Comparison of ENCODE assay signal across 29 cellular contexts in genomic region chr1:106681939-106682522, GRCh38.
"Had no signal": no experiment of that assay in that cellular context is flagged by ENCODE, and none has a peak within 500 bp of the region (broad histone marks: within the 10 kb centered on the region; RNA-seq: fewer than 3 reads in every experiment).

No MANE protein-coding gene starts in this region.

- H3K9me3 ChIP-seq: ascending aorta, MG63, SJCRH30 had no signal

- FAIRE-seq: TTC549 had no signal

- H3K4me1 ChIP-seq: ascending aorta, SJCRH30 had no signal

- H3K27me3 ChIP-seq: ascending aorta, cardiac muscle cell, MG63, SJCRH30 had no signal

- H3K36me3 ChIP-seq: ascending aorta, cardiac muscle cell, MG63, SJCRH30 had no signal

- H3K4me3 ChIP-seq: ascending aorta, cardiac muscle cell, MG63, SJCRH30, SK-N-MC had no signal

- ATAC-seq: activated CD8-positive, alpha-beta T cell treated with anti-CD3 and anti-CD28 coated beads for 36 hours; Panc1 had no signal

- H3K27ac ChIP-seq: ascending aorta, cardiac muscle cell, SJCRH30, SK-N-MC had no signal

- DNase-seq: activated CD4-positive, alpha-beta T cell treated with anti-CD3 and anti-CD28 coated beads, Interleukin-2, amount 10 ng/mL, durations not matched to agents 24 days and 14 days; activated CD4-positive, alpha-beta T cell treated with anti-CD3 and anti-CD28 coated beads, Interleukin-2, amount 50 U/mL, for 4 hours; activated CD4-positive, CD25-positive, alpha-beta regulatory T cell; activated CD8-positive, alpha-beta T cell treated with anti-CD3 and anti-CD28 coated beads for 36 hours; activated gamma-delta T cell; activated naive CD4-positive, alpha-beta T cell treated with Interleukin-2 at 50 U/mL for 16 hours; activated naive CD8-positive, alpha-beta T cell treated with anti-CD3 and anti-CD28 coated beads, Interleukin-2, amount 10 ng/mL, durations not matched to agents 7 days and 5 days; activated T-cell treated with anti-CD3 and anti-CD28 coated beads, Interleukin-2, amount 50 U/mL, for 1 hour; amygdala; Kasumi-1; KG1; MG63; NCI-H1048; NCI-H1105 treated with DMSO at 0.1 percent for 48 hours; NCI-H1436; NCI-H1694; NCI-H1930; NCI-H2081 treated with DMSO at 0.1 percent for 48 hours; NCI-H2171; NCI-H510A; NCI-H526 treated with DMSO at 0.1 percent for 48 hours; OCI-M1; SHP77; SJCRH30 had no signal
